10 cellular contexts compared by ENCODE assay signal in the genomic region with DNA sequence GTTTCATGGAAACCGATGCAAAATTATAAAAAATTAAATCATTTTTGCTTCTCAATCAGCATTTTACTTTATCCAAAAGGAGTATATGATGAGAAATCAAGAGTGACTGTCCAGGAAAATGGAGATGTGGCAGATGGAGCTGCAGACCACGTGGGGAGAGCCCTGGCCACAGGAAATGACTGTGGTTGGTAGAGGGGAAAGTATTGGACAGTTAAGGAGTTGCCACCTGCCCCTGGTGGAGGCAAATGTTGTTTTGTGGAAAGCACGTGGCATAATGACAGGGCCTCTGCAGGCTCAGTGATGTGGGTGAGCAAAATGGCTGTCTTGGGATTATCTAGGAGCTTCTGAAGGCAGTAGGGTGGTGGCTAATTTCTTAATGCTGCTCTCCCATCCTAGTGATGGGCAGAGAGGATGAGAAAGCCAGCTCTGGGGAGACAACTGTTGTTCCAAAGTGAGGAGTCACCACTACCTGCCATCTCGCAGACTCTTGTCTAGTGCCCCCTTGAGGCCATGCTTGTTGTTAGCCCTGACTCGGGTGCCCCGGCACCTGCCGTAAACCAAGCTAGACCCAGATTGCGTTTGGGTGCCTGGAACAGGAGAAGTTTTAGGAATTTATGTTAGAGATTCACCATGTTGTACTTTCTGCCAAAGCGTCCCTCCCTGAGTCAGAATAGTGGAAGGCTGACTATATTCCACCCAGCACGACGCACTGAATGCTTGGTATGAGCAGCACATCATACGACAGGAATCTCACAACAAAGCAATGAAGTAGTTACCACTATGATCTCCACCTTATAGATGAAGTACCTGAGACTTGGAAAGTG.
DNase-seq lines count a peak whose midpoint lies in the region; ATAC-seq and TF ChIP-seq lines count a peak whose summit lies in the region.
"Had no signal": no experiment of that assay in that cellular context is flagged by ENCODE, and none has a peak within 500 bp of the region (broad histone marks: within the 10 kb centered on the region; RNA-seq: fewer than 3 reads in every experiment).

No MANE protein-coding gene starts in this region.

- no peaks in the 10 kb centered on the region for H3K9me3 ChIP-seq in Peyer's patch

- DNase-seq in Calu3 (peak; percentile 80), GM13976 (ENCODE audit: low spot score) (no peak), kidney glomerular epithelial cell (lab: John Stamatoyannopoulos, UW) (peak; percentile 46), Peyer's patch (no peak), epidermal melanocyte (ENCODE audit: insufficient read length, low spot score) (no peak), SK-N-DZ (ENCODE audit: low spot score) (no peak)
- DNase-seq: left cardiac atrium, NCI-H2227 treated with DMSO at 0.1 percent for 48 hours had no signal

- H3K4me3 Mint-ChIP-seq in Calu3 (ENCODE audit: low read depth, unreplicated experiment): peak overlapping the region; percentile 57

- H3K36me3 ChIP-seq in Peyer's patch: no peaks in the 10 kb centered on the region

- H3K4me3 ChIP-seq in Peyer's patch: no peak overlapping the region

- CTCF ChIA-PET in Calu3 (lab: Charles Lee): interaction anchor here (0.6 to 2.1 kb wide), 11 partner anchors 13 to 243 kb away, joined by 3 to 13 read pairs (median 5); partner anchors contain the start of gene ROR1

- in situ Hi-C loops in GM13976 (cut with MboI; ENCODE audit: low sequenced_read_pairs, unreplicated experiment): loop anchor here (10.0 kb wide), 1 partner anchor 233 kb away; no protein-coding TSS in a partner anchor

- intact Hi-C loops in Calu3 (cut with micrococcal nuclease; ENCODE audit: unreplicated experiment): loop anchor here (2.0 to 5.0 kb wide), 3 partner anchors 41 to 245 kb away; no protein-coding TSS in a partner anchor

- no peak for TF ChIP-seq POLR2A in Peyer's patch (IDR thresholded peaks at IDR 0.05)

- H3K27me3 ChIP-seq in Peyer's patch: no peaks in the 10 kb centered on the region

- no peaks in the 10 kb centered on the region for H3K9me3 Mint-ChIP-seq in Calu3 (ENCODE audit: low read depth, unreplicated experiment)

- ATAC-seq in GM21515 (IDR thresholded peaks at IDR 0.05; ENCODE audit: unreplicated experiment): no peak

- H3K4me1 ChIP-seq in Peyer's patch: peaks cover 0 to 24% (median 2%) of the 10 kb centered on the region in 4 donors

- H3K27me3 Mint-ChIP-seq in Calu3 (ENCODE audit: unreplicated experiment): no peaks in the 10 kb centered on the region

- peaks cover 24% of the 10 kb centered on the region for H3K36me3 Mint-ChIP-seq in Calu3 (ENCODE audit: insufficient read depth, unreplicated experiment)

- peak; percentile 78 for TF ChIP-seq CTCF in Calu3 (IDR thresholded peaks at IDR 0.05; ENCODE audit: unreplicated experiment)
- TF ChIP-seq CTCF in GM13976 (IDR thresholded peaks at IDR 0.05; ENCODE audit: borderline replicate concordance, control extremely low read depth, extremely low read depth, insufficient read depth, missing control alignments): peak; percentile 29
- TF ChIP-seq CTCF in VCaP (conservative IDR thresholded peaks at IDR 0.05): no peak
- no peak for TF ChIP-seq CTCF in Peyer's patch (IDR thresholded peaks at IDR 0.05)

- H3K27ac ChIP-seq in VCaP (peak overlapping the region; percentile 47; the same call in 1 of the 2 replicates), Peyer's patch (no peak overlapping the region)

- H3K4me1 Mint-ChIP-seq in Calu3 (ENCODE audit: low read depth, unreplicated experiment): peaks cover 93% of the 10 kb centered on the region

- BruUV-seq in Calu3 (replicated peaks; lab: Mats Ljungman, UMichigan): no TSS peak

- H3K27ac Mint-ChIP-seq in Calu3 (ENCODE audit: unreplicated experiment): peak overlapping the region; percentile 83

Comparison
In these comparisons a context has a peak if more than half of its experiments do, and no peak if none do; other contexts are left out.
1. DNase-seq: peak in Calu3 (single experiment) and kidney glomerular epithelial cell (single experiment); none in GM13976 (single experiment), Peyer's patch (0 of 3), epidermal melanocyte (single experiment) and SK-N-DZ (single experiment).
2. CTCF ChIP-seq: peak in Calu3 (single experiment) and GM13976 (single experiment); none in VCaP (single experiment) and Peyer's patch (0 of 6).